16 cellular contexts compared by ENCODE assay signal in genomic region chr1:163093169-163093568, GRCh38. TPM values are rescaled to one million over a fixed set of nuclear protein-coding genes. Genes with fewer than 3 reads are reported as not detected.
DNase-seq lines count a peak whose midpoint lies in the region; FAIRE-seq and TF ChIP-seq lines count a peak whose summit lies in the region.
"Had no signal": no experiment of that assay in that cellular context is flagged by ENCODE, and none has a peak within 500 bp of the region (broad histone marks: within the 10 kb centered on the region; RNA-seq: fewer than 3 reads in every experiment).

No MANE protein-coding gene starts in this region.

- H4K5ac ChIP-seq in H1 (ENCODE audit: insufficient read length, low read depth, low read length): no peak overlapping the region
- H4K5ac ChIP-seq in mesendoderm (ENCODE audit: low read length): no peak overlapping the region

- H2BK15ac ChIP-seq in H1 (ENCODE audit: low read length): no peak overlapping the region
- H2BK15ac ChIP-seq in mesendoderm (replicated peaks; ENCODE audit: low read depth): no peak overlapping the region

- TF ChIP-seq CTCF in H1 (IDR thresholded peaks at IDR 0.05; ENCODE audit: control extremely low read depth in 1 of 3, insufficient read depth in 1 of 3, low read depth in 1 of 3, low read length in 3 of 3) (no peak), testis (IDR thresholded peaks at IDR 0.05) (no peak)

- H4K91ac ChIP-seq in H1 (replicated peaks; ENCODE audit: insufficient read length, low read length): no peak overlapping the region

- no peak overlapping the region for H3K4me3 ChIP-seq in H1 (ENCODE audit: extremely low read depth in 1 of 4, insufficient read depth in 2 of 4, low read depth in 3 of 4, low read length in 4 of 4)
- peak overlapping the region; percentile 27 to 41 for H3K4me3 ChIP-seq in testis
- H3K4me3 ChIP-seq in mesendoderm (ENCODE audit: low read length): no peak overlapping the region
- H3K4me3 ChIP-seq: A549, GM23248 had no signal

- H3K18ac ChIP-seq in H1 (ENCODE audit: extremely low read depth, low read length): no peak overlapping the region
- no peak overlapping the region for H3K18ac ChIP-seq in mesendoderm (ENCODE audit: low read length)

- no peak overlapping the region for H3K4ac ChIP-seq in H1 (replicated peaks; ENCODE audit: insufficient read length, low read depth, low read length)
- no peak overlapping the region for H3K4ac ChIP-seq in mesendoderm (ENCODE audit: low read depth, low read length)

- POLR2A ChIA-PET in H1 (lab: Charles Lee; ENCODE audit: partially characterized antibody): no interaction called here

- in situ Hi-C loops in G401 (cut with HindIII; ENCODE audit: low sequenced_read_pairs): no loop called here

- H3K9me3 ChIP-seq in H1 (ENCODE audit: insufficient read depth in 2 of 2, low read depth in 1 of 2, low read length in 1 of 2): no peaks in the 10 kb centered on the region
- H3K9me3 ChIP-seq in testis: no peaks in the 10 kb centered on the region
- H3K9me3 ChIP-seq: A549, BE2C had no signal

- H3K79me2 ChIP-seq in H1 (ENCODE audit: control insufficient read depth in 1 of 2, insufficient read depth in 2 of 2, low read length in 2 of 2) (no peaks in the 10 kb centered on the region), mesendoderm (ENCODE audit: control insufficient read depth, insufficient read depth, low read length) (no peaks in the 10 kb centered on the region)

- H2BK120ac ChIP-seq in H1 (replicated peaks; ENCODE audit: low read depth, low read length) (no peak overlapping the region), mesendoderm (ENCODE audit: low read depth, low read length) (no peak overlapping the region)

- H4K8ac ChIP-seq in H1 (ENCODE audit: extremely low read depth, insufficient read depth, low read length) (no peak overlapping the region), mesendoderm (ENCODE audit: low read depth, low read length) (no peak overlapping the region)

- no peak overlapping the region for H2BK20ac ChIP-seq in H1 (ENCODE audit: low read length)

- TF ChIP-seq EP300 in H1 (IDR thresholded peaks at IDR 0.05; ENCODE audit: borderline replicate concordance in 1 of 2, low read depth in 2 of 2, low read length in 2 of 2): no peak

- peak; percentile 60 for FAIRE-seq in H54 (lab: Jason Lieb, UNC)
- no peak for FAIRE-seq in H1 (lab: Jason Lieb, UNC)
- FAIRE-seq: A549, D721Med, GM18507 had no signal

- H3K4me2 ChIP-seq in H1 (ENCODE audit: insufficient read depth in 1 of 2, low read depth in 2 of 2, low read length in 2 of 2) (no peak overlapping the region), mesendoderm (ENCODE audit: low read length) (no peak overlapping the region)
- H3K4me2 ChIP-seq: A549 had no signal

- no peak overlapping the region for H3K23ac ChIP-seq in H1 (ENCODE audit: insufficient read length)
- no peak overlapping the region for H3K23ac ChIP-seq in mesendoderm (ENCODE audit: low read length)

- H4K20me1 ChIP-seq in H1 (replicated peaks in 1 of 2; ENCODE audit: control insufficient read depth in 1 of 2, insufficient read depth in 2 of 2, low read length in 2 of 2): no peaks in the 10 kb centered on the region

- DNase-seq in H54 (ENCODE audit: insufficient read length, low spot score) (no peak), NCI-H446 treated with DMSO at 0.1 percent for 48 hours (lab: John Stamatoyannopoulos, UW) (peak; percentile 22), H1 (ENCODE audit: low read depth in 1 of 2, low spot score in 2 of 2) (no peak), testis (peak; percentile 42), H4 (ENCODE audit: low spot score) (no peak), mesendoderm (no peak), G401 (ENCODE audit: low spot score) (no peak)
- DNase-seq: BE2C; CD4-positive, alpha-beta memory T cell; DMS53; GM23248; HCEC 1CT had no signal

- H3K27me3 ChIP-seq in H1 (replicated peaks in 1 of 4; ENCODE audit: control insufficient read depth in 3 of 4, extremely low read depth in 1 of 4, insufficient read depth in 3 of 4, low read length in 3 of 4): no peaks in the 10 kb centered on the region
- H3K27me3 ChIP-seq in testis: no peaks in the 10 kb centered on the region
- H3K27me3 ChIP-seq in mesendoderm (ENCODE audit: insufficient read depth, low read length, poor library complexity): no peaks in the 10 kb centered on the region
- H3K27me3 ChIP-seq: BE2C had no signal

- H3K79me1 ChIP-seq in H1 (ENCODE audit: low read depth, low read length): no peaks in the 10 kb centered on the region
- H3K79me1 ChIP-seq in mesendoderm (ENCODE audit: low read length): no peaks in the 10 kb centered on the region

- no peak overlapping the region for H3K27ac ChIP-seq in H1 (ENCODE audit: low read depth, low read length)
- H3K27ac ChIP-seq in testis: no peak overlapping the region
- no peak overlapping the region for H3K27ac ChIP-seq in mesendoderm (ENCODE audit: low read depth, low read length)
- H3K27ac ChIP-seq: A549, C4-2B, GM23248 had no signal

- no peaks in the 10 kb centered on the region for H3K23me2 ChIP-seq in H1 (ENCODE audit: low read depth, low read length)

- no peak for TF ChIP-seq RAD21 in H1 (IDR thresholded peaks at IDR 0.05 in 1 of 2, conservative IDR thresholded peaks at IDR 0.05 in 1 of 2; ENCODE audit: low read depth in 2 of 2, low read length in 2 of 2)

- H3K36me3 ChIP-seq in H1 (ENCODE audit: control insufficient read depth in 2 of 4, insufficient read depth in 4 of 4, low read length in 3 of 4): no peaks in the 10 kb centered on the region
- no peaks in the 10 kb centered on the region for H3K36me3 ChIP-seq in testis (ENCODE audit: low read depth, missing control alignments)
- H3K36me3 ChIP-seq in mesendoderm (ENCODE audit: control insufficient read depth, insufficient read depth, low read length): no peaks in the 10 kb centered on the region
- H3K36me3 ChIP-seq: BE2C had no signal

- no peak overlapping the region for H3K56ac ChIP-seq in H1 (replicated peaks; ENCODE audit: insufficient read length, low read depth, low read length)
- H3K56ac ChIP-seq in mesendoderm (ENCODE audit: low read length): no peak overlapping the region

- H3K4me1 ChIP-seq in H1 (replicated peaks in 1 of 4; ENCODE audit: control insufficient read depth in 3 of 4, insufficient read depth in 4 of 4, low read length in 3 of 4): no peaks in the 10 kb centered on the region; a peak in 1 of 7 replicates
- peaks cover 4% of the 10 kb centered on the region for H3K4me1 ChIP-seq in testis
- H3K4me1 ChIP-seq in mesendoderm (ENCODE audit: control insufficient read depth, low read depth, low read length): no peaks in the 10 kb centered on the region
- H3K4me1 ChIP-seq: A549 had no signal

- no peak overlapping the region for H2BK12ac ChIP-seq in H1 (ENCODE audit: low read depth, low read length)

- peak overlapping the region; percentile 53; the same call in 1 of the 2 replicates for H2AFZ ChIP-seq in H1 (ENCODE audit: low read length)
- H2AFZ ChIP-seq: GM23248 had no signal

- H3K9ac ChIP-seq in H1 (replicated peaks in 1 of 4; ENCODE audit: extremely low read depth in 1 of 4, low read depth in 3 of 4, low read length in 3 of 4) (no peak overlapping the region), mesendoderm (ENCODE audit: low read length) (no peak overlapping the region)
- H3K9ac ChIP-seq: GM23248 had no signal

- no peak overlapping the region for H3K14ac ChIP-seq in H1 (ENCODE audit: insufficient read length)

- no peak overlapping the region for H2BK5ac ChIP-seq in H1 (ENCODE audit: low read depth, low read length)
- no peak overlapping the region for H2BK5ac ChIP-seq in mesendoderm (ENCODE audit: low read length)

- intact Hi-C loops in testis (cut with DNase I; ENCODE audit: low total_unique reads): no loop called here

- TF ChIP-seq POLR2A in H54 (IDR thresholded peaks at IDR 0.05; ENCODE audit: low read depth, low read length): no peak
- no peak for TF ChIP-seq POLR2A in H1 (IDR thresholded peaks at IDR 0.05; ENCODE audit: control extremely low read depth in 1 of 2, low read depth in 2 of 2, low read length in 2 of 2)
- TF ChIP-seq POLR2A in testis (IDR thresholded peaks at IDR 0.05): no peak

- 96% methylated on average over 4 of the region's 4 CpGs; no CpG with 5 or more reads in 1 of the 2 experiments for WGBS in H1 (ENCODE audit: extremely low coverage in 1 of 2, insufficient coverage in 1 of 2, insufficient read length in 1 of 2, insufficient replicate concordance in 2 of 2, low coverage in 1 of 2, low lambda C conversion rate in 2 of 2, missing lambda C conversion rate in 1 of 2), 2 experiments
- 61 to 65% methylated on average over 4 of the region's 4 CpGs for WGBS in testis, 2 donors
- WGBS in mesendoderm (ENCODE audit: extremely low coverage, insufficient coverage, low lambda C conversion rate): no CpG with 5 or more reads among the region's 4 CpGs

- H2AK5ac ChIP-seq in H1 (ENCODE audit: low read depth, low read length): no peak overlapping the region
- no peak overlapping the region for H2AK5ac ChIP-seq in mesendoderm (ENCODE audit: low read length)

- CTCF ChIA-PET in H1 (lab: Charles Lee; ENCODE audit: partially characterized antibody): interaction anchor here (1.2 to 1.7 kb wide), 2 partner anchors 21 to 214 kb away, joined by 3 to 7 read pairs; no protein-coding TSS in a partner anchor

TF ChIP-seq in H1, 55 proteins besides CTCF, POLR2A, EP300 and RAD21:
- no peak for TF ChIP-seq JUND (IDR thresholded peaks at IDR 0.05; ENCODE audit: low read length)
- TF ChIP-seq CBX5 (IDR thresholded peaks at IDR 0.05; ENCODE audit: low read depth, low read length): no peak
- no peak for TF ChIP-seq KDM1A (IDR thresholded peaks at IDR 0.05; ENCODE audit: borderline replicate concordance, low read length)

RNA-seq across cellular contexts. Expression of gene RGS4, which starts 24.0 kb away (rescaled TPM):
- 0.46 and 0.74 TPM in 2 replicates for total RNA-seq in H1 (2021; fragmentation: NEBNext Ultra II Directional; extraction: Animal tissue kit (Norgen Biotek cat#: 25700))
- 0.08 and 0.26 TPM in 2 replicates for polyA plus RNA-seq in H1 (2011; rRNA removed)
- 0.06 TPM for polyA plus RNA-seq in H1 (2011; cell fraction: cytosol; rRNA removed)
- polyA plus RNA-seq in H1 (2011; cell fraction: nucleus; rRNA removed): 0.21 TPM
- 0.31 to 1.1 TPM (median 0.31 TPM) in 3 of 4 replicates, not detected in the other for polyA plus RNA-seq in H1 (2012, experiment 1 of 2)
- polyA plus RNA-seq in H1 (2012, experiment 2 of 2): not detected
- polyA plus RNA-seq in H1 (2013, experiment 1 of 2): 0.43 TPM
- 0.42 TPM for polyA plus RNA-seq in H1 (2013, experiment 2 of 2)
- 0.24 and 0.73 TPM in 2 replicates for polyA minus RNA-seq in H1 (2011; rRNA and poly(A)+ RNA removed)
- not detected for polyA minus RNA-seq in H1 (2011; cell fraction: cytosol; rRNA and poly(A)+ RNA removed)
- polyA minus RNA-seq in H1 (2011; cell fraction: nucleus; rRNA and poly(A)+ RNA removed): 0.40 TPM
- total RNA-seq in testis: 1 to 10 TPM; 3.4 to 3.5 TPM
- 8.9 TPM for polyA plus RNA-seq in testis (ENCODE audit: insufficient read depth, low read depth, low replicate concordance)
- total RNA-seq in H4 (2014; rRNA removed; shearing (Covaris generic)): 0.25 and 0.31 TPM in 2 replicates
- 0.90 TPM for polyA plus RNA-seq in mesendoderm (2013, experiment 1 of 2)
- 0.53 TPM for polyA plus RNA-seq in mesendoderm (2013, experiment 2 of 2)
- 1.9 and 2.7 TPM in 2 replicates for total RNA-seq in G401 (2014; rRNA removed; shearing (Covaris generic))
- total RNA-seq: CD4-positive, alpha-beta memory T cell had no signal
- polyA plus RNA-seq: CD4-positive, alpha-beta memory T cell had no signal

Comparison
In these comparisons a context has a peak if more than half of its experiments do, and no peak if none do; other contexts are left out.
1. DNase-seq: peak in NCI-H446 treated with DMSO at 0.1 percent for 48 hours (single experiment) and testis (single experiment); none in H54 (single experiment), H1 (0 of 2), H4 (single experiment), mesendoderm (single experiment) and G401 (single experiment).
2. H3K4me3 ChIP-seq: peak in testis (2 of 2); none in H1 (0 of 4) and mesendoderm (single experiment).